ENCODE assay signal across 8 cellular contexts in the genomic region with DNA sequence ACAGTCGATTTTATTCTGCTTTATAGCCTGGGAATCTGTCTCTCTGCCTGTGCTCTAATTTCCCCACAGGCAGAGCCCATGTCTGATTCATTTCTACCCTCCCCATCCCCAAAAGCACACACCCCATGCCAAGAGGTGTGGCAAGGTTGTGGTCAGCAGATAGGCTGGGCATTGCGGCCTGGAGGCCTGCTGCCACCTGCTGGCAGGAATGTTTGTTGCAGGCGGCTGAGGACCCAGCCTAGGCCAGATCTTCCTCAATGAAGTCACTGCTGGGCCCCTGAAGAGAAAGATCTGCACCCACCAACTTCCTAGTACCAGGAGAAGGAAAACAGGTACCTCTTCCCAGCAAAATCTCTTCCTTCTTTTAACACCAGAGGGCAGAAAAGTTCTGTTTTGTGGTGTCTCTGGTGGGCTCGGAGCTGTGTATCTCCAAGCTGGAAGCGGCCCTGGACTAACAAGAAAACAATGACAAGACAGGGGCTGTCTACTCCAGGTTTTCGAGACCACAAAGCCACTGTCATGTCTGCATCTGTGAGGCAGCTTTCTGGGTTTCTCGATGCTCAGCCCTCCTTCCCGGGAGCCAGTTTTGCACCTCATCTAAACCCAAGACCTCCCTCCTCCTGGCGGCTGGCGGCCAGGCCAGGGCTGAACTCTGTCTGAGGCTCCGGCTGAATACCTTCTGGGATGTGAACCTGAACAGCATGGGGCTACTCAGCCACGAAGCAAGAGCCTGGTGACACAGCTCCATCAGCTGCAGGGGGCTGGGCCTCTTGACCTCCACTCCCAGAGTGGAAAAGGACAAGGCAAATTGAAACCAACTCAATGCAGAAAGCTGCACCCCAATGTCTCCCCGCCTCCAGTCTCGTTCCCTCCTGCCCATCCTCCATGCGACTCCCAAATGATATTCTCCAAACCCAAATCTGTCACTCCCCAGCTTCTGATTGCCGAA. TPM values are rescaled to one million over a fixed set of nuclear protein-coding genes. Genes with fewer than 3 reads are reported as not detected.
DNase-seq lines count a peak whose midpoint lies in the region; ATAC-seq and TF ChIP-seq lines count a peak whose summit lies in the region.

No MANE protein-coding gene starts in this region.

- H3K36me3 ChIP-seq in MM.1S (replicated peaks; ENCODE audit: insufficient read depth, low read length): no peaks in the 10 kb centered on the region
- no peaks in the 10 kb centered on the region for H3K36me3 ChIP-seq in right lobe of liver

- H3K4me3 Mint-ChIP-seq in CD14-positive monocyte: no peak overlapping the region

- H3K4me2 ChIP-seq in MM.1S (ENCODE audit: low read depth, low read length): no peak overlapping the region

- no peak overlapping the region for H2AFZ ChIP-seq in MM.1S (ENCODE audit: low read length)

- intact Hi-C loops in CD14-positive monocyte (cut with micrococcal nuclease): loop anchor here (2.0 to 5.0 kb wide), 4 partner anchors 254 to 479 kb away; no protein-coding TSS in a partner anchor
- intact Hi-C loops in right lobe of liver (cut with DNase I): no loop called here

- peak; percentile 83 for DNase-seq in CD14-positive monocyte (ENCODE audit: low spot score)
- DNase-seq in MM.1S: peak; percentile 72
- DNase-seq in activated CD4-positive, alpha-beta T cell treated with anti-CD3 and anti-CD28 coated beads, Interleukin-2, amount 50 U/mL, for 1 hour: peak; percentile 52
- DNase-seq in ecto neural progenitor cell (ENCODE audit: low spot score): peak; percentile 88
- peak in 2 of 3 donors; percentile 72 to 73 for DNase-seq in right lobe of liver
- peak; percentile 10 for DNase-seq in stimulated activated CD8-positive, alpha-beta memory T cell treated with anti-CD3 and anti-CD28 coated beads, Interleukin-12 subunit alpha, Interleukin-12 subunit beta, amount 100 ng/mL, for 4 hours (ENCODE audit: low read depth)

- H3K27ac ChIP-seq in MM.1S (ENCODE audit: low read length) (no peak overlapping the region), right lobe of liver (no peak overlapping the region)

- no peaks in the 10 kb centered on the region for H3F3A ChIP-seq in MM.1S (ENCODE audit: insufficient read depth, low read length)

- no peaks in the 10 kb centered on the region for H3K9me2 ChIP-seq in MM.1S (replicated peaks; ENCODE audit: insufficient read depth, low read length)

- H3K9me3 ChIP-seq in MM.1S (replicated peaks; ENCODE audit: insufficient read depth, low read length): no peaks in the 10 kb centered on the region
- H3K9me3 ChIP-seq in right lobe of liver: no peaks in the 10 kb centered on the region

- peaks cover 0 to 10% of the 10 kb centered on the region in 2 donors for H3K36me3 Mint-ChIP-seq in CD14-positive monocyte

- H3K79me2 ChIP-seq in MM.1S (ENCODE audit: low read length): peaks cover 8% of the 10 kb centered on the region; the same call in 1 of the 2 replicates

- ATAC-seq in GM19395 (IDR thresholded peaks at IDR 0.05; ENCODE audit: unreplicated experiment) (peak; percentile 70), right lobe of liver (peak; percentile 90 to 98 (median 94)), GM21447 (IDR thresholded peaks at IDR 0.05; ENCODE audit: unreplicated experiment) (no peak)

- TF ChIP-seq POLR2A in right lobe of liver (IDR thresholded peaks at IDR 0.05): no peak

- H3K4me3 ChIP-seq in MM.1S (ENCODE audit: low read length): no peak overlapping the region
- H3K4me3 ChIP-seq in right lobe of liver: no peak overlapping the region

- H3K27ac Mint-ChIP-seq in CD14-positive monocyte: peak overlapping the region in 3 of 7 donors; percentile 26 to 83 (median 27)

- peaks cover 14% of the 10 kb centered on the region for H3K4me1 Mint-ChIP-seq in CD14-positive monocyte

- peaks cover 12 to 17% (median 15%) of the 10 kb centered on the region in 3 donors for H3K27me3 Mint-ChIP-seq in CD14-positive monocyte (ENCODE audit: low read depth in 3 of 3)

- H3K4me1 ChIP-seq in MM.1S (ENCODE audit: low read length) (peaks cover 8% of the 10 kb centered on the region; the same call in 1 of the 2 replicates), right lobe of liver (no peaks in the 10 kb centered on the region)

- TF ChIP-seq CTCF in CD14-positive monocyte (IDR thresholded peaks at IDR 0.05) (peak; percentile 97), MM.1S (IDR thresholded peaks at IDR 0.05; ENCODE audit: low read length) (peak; percentile 98), right lobe of liver (IDR thresholded peaks at IDR 0.05) (peak; percentile 97 to 99 (median 98))

- H4K20me1 ChIP-seq in MM.1S (ENCODE audit: insufficient read depth, low read length): no peaks in the 10 kb centered on the region

- H3K27me3 ChIP-seq in MM.1S (replicated peaks; ENCODE audit: insufficient read depth, low read length): no peaks in the 10 kb centered on the region
- H3K27me3 ChIP-seq in right lobe of liver: no peaks in the 10 kb centered on the region

- H3K9me3 Mint-ChIP-seq in CD14-positive monocyte: peaks cover 0 to 4% (median 0%) of the 10 kb centered on the region in 7 donors

- WGBS in right lobe of liver (ENCODE audit: insufficient coverage, low coverage, low lambda C conversion rate, missing lambda C conversion rate): 49% methylated on average over 9 of the region's 16 CpGs

- no peak overlapping the region for H3K9ac ChIP-seq in MM.1S (ENCODE audit: low read length)

RNA-seq across cellular contexts. Expression of gene ANKS6, which starts 4.9 kb away (rescaled TPM):
- under 1 TPM; 0.20 to 0.56 TPM for polyA plus RNA-seq in CD14-positive monocyte
- total RNA-seq in right lobe of liver: 1 to 10 TPM; 3.7 to 7.9 (median 4.7) TPM

RNA-seq across cellular contexts. Expression of gene GALNT12, which starts 16.0 kb away (rescaled TPM):
- not detected for polyA plus RNA-seq in CD14-positive monocyte
- 1 to 10 TPM in 1 of 6 experiments, under 1 TPM in 4, not detected in 1; 0.06 to 1.1 (median 0.30) TPM for total RNA-seq in right lobe of liver

Comparison
In these comparisons a context has a peak if more than half of its experiments do, and no peak if none do; other contexts are left out.
1. DNase-seq: peak in every context shown above with its lines; median percentile 88 in ecto neural progenitor cell; 83 in CD14-positive monocyte; 72 in right lobe of liver; 72 in MM.1S; 52 in activated CD4-positive, alpha-beta T cell treated with anti-CD3 and anti-CD28 coated beads, Interleukin-2, amount 50 U/mL, for 1 hour; 10 in stimulated activated CD8-positive, alpha-beta memory T cell treated with anti-CD3 and anti-CD28 coated beads, Interleukin-12 subunit alpha, Interleukin-12 subunit beta, amount 100 ng/mL, for 4 hours.
2. intact Hi-C loops: an anchor here in CD14-positive monocyte (2.0 to 5.0 kb wide); none called in right lobe of liver.